ENCODE assay signal across 1 cellular context in genomic region chr2:43623052-43623451, GRCh38.
TF ChIP-seq lines count a peak whose summit lies in the region.

No MANE protein-coding gene starts in this region.

TF ChIP-seq in H1, 55 proteins besides CTCF, POLR2A, EP300 and RAD21:
- no peak for TF ChIP-seq E2F6 (IDR thresholded peaks at IDR 0.05)
- no peak for TF ChIP-seq GABPA (IDR thresholded peaks at IDR 0.05; ENCODE audit: borderline replicate concordance, insufficient read depth, low read length)
- TF ChIP-seq FOSL1 (IDR thresholded peaks at IDR 0.05; ENCODE audit: insufficient read depth, low read depth, low read length): no peak
- TF ChIP-seq SP2 (IDR thresholded peaks at IDR 0.05; ENCODE audit: low read length): no peak
- TF ChIP-seq EZH2 (IDR thresholded peaks at IDR 0.05; ENCODE audit: low read depth, low read length, severe bottlenecking): no peak
- no peak for TF ChIP-seq ATF3 (IDR thresholded peaks at IDR 0.05; ENCODE audit: insufficient read depth, low read depth, low read length)
- no peak for TF ChIP-seq RFX5 (IDR thresholded peaks at IDR 0.05; ENCODE audit: borderline replicate concordance, low read depth, low read length)
- TF ChIP-seq YY1 (IDR thresholded peaks at IDR 0.05; ENCODE audit: low read depth, low read length): no peak
- no peak for TF ChIP-seq CEBPB (IDR thresholded peaks at IDR 0.05; ENCODE audit: low read depth, low read length)
- no peak for TF ChIP-seq TAF1 (IDR thresholded peaks at IDR 0.05; ENCODE audit: low read depth, low read length)
- no peak for TF ChIP-seq MAFK (IDR thresholded peaks at IDR 0.05; ENCODE audit: low read depth, low read length)
- no peak for TF ChIP-seq HDAC6 (IDR thresholded peaks at IDR 0.05; ENCODE audit: low read depth, low read length)
- TF ChIP-seq PHF8 (conservative IDR thresholded peaks at IDR 0.05; ENCODE audit: low read depth, low read length): no peak
- TF ChIP-seq POU5F1 (IDR thresholded peaks at IDR 0.05; ENCODE audit: low read depth, low read length): no peak
- TF ChIP-seq SP1 (IDR thresholded peaks at IDR 0.05; ENCODE audit: low read depth, low read length): no peak
- no peak for TF ChIP-seq TAF7 (optimal IDR thresholded peaks at IDR 0.05; ENCODE audit: borderline replicate concordance, low read depth, low read length)
- TF ChIP-seq KDM1A (IDR thresholded peaks at IDR 0.05; ENCODE audit: borderline replicate concordance, low read length): no peak
- no peak for TF ChIP-seq EGR1 (IDR thresholded peaks at IDR 0.05; ENCODE audit: borderline replicate concordance, low read depth, low read length)
- no peak for TF ChIP-seq CBX8 (IDR thresholded peaks at IDR 0.05; ENCODE audit: borderline replicate concordance, low read depth, low read length)
